In genomic region chr9:124040935-124041816, GRCh38 we compare ENCODE assay signal across 8 cellular contexts. TPM values are rescaled to one million over a fixed set of nuclear protein-coding genes. Genes with fewer than 3 reads are reported as not detected.
DNase-seq lines count a peak whose midpoint lies in the region; ATAC-seq and TF ChIP-seq lines count a peak whose summit lies in the region.

No MANE protein-coding gene starts in this region.

- H3K4me1 ChIP-seq in duodenal mucosa (ENCODE audit: control insufficient read depth in 1 of 2, insufficient read depth in 2 of 2, low read length in 2 of 2) (peaks cover 5 to 7% of the 10 kb centered on the region in 2 donors), mesodermal cell (ENCODE audit: control insufficient read depth, insufficient read depth, low read length, poor library complexity, severe bottlenecking) (peaks cover 8% of the 10 kb centered on the region), suprapubic skin (peaks cover 36% of the 10 kb centered on the region)

- H3K27ac ChIP-seq in WERI-Rb-1, result peak overlapping the region; percentile 40
- no peak overlapping the region for H3K27ac ChIP-seq in duodenal mucosa (ENCODE audit: low read depth, low read length)
- no peak overlapping the region for H3K27ac ChIP-seq in mesodermal cell (ENCODE audit: low read depth, low read length, severe bottlenecking)
- H3K27ac ChIP-seq in suprapubic skin, result peak overlapping the region; percentile 36

- 15 to 19% methylated on average over 42 to 49 of the region's 55 CpGs for WGBS in mesodermal cell (ENCODE audit: insufficient coverage in 2 of 2), 2 experiments
- WGBS in suprapubic skin, result 18% methylated on average over 9 of the region's 55 CpGs

- no peak for TF ChIP-seq POLR2A in suprapubic skin (IDR thresholded peaks at IDR 0.05)

- no peak overlapping the region for H3K9ac ChIP-seq in duodenal mucosa (ENCODE audit: low read depth in 1 of 2, low read length in 2 of 2)

- TF ChIP-seq CTCF in WERI-Rb-1 (IDR thresholded peaks at IDR 0.05; ENCODE audit: low read depth, low read length), result peak; percentile 98
- peak; percentile 57 to 94 for TF ChIP-seq CTCF in suprapubic skin (IDR thresholded peaks at IDR 0.05)

- peak; percentile 72 for DNase-seq in CD1c-positive myeloid dendritic cell (ENCODE audit: extremely low spot score)
- DNase-seq in WERI-Rb-1, result peak; percentile 76
- no peak for DNase-seq in suprapubic skin (ENCODE audit: low spot score in 2 of 2)

- H3K9me3 ChIP-seq in WERI-Rb-1 (ENCODE audit: severe bottlenecking), result no peaks in the 10 kb centered on the region
- no peaks in the 10 kb centered on the region for H3K9me3 ChIP-seq in duodenal mucosa (ENCODE audit: control insufficient read depth in 1 of 2, low read length in 2 of 2)
- no peaks in the 10 kb centered on the region for H3K9me3 ChIP-seq in mesodermal cell (ENCODE audit: control insufficient read depth, low read length)
- no peaks in the 10 kb centered on the region for H3K9me3 ChIP-seq in suprapubic skin

- H3K36me3 ChIP-seq in WERI-Rb-1 (no peaks in the 10 kb centered on the region), duodenal mucosa (ENCODE audit: control insufficient read depth in 1 of 2, insufficient read depth in 2 of 2, low read length in 2 of 2) (no peaks in the 10 kb centered on the region), mesodermal cell (ENCODE audit: control insufficient read depth, insufficient read depth, low read length) (no peaks in the 10 kb centered on the region), suprapubic skin (no peaks in the 10 kb centered on the region)

- no peaks in the 10 kb centered on the region for H3K27me3 ChIP-seq in WERI-Rb-1 (ENCODE audit: insufficient read depth, low read depth, severe bottlenecking)
- H3K27me3 ChIP-seq in duodenal mucosa (ENCODE audit: control insufficient read depth in 1 of 2, insufficient read depth in 2 of 2, low read length in 2 of 2), result peaks cover 48 to 68% of the 10 kb centered on the region in 2 donors
- peaks cover 74% of the 10 kb centered on the region for H3K27me3 ChIP-seq in suprapubic skin

- TF ChIP-seq EP300 in suprapubic skin (IDR thresholded peaks at IDR 0.05), result no peak

- H3K4me3 ChIP-seq in WERI-Rb-1 (ENCODE audit: low read depth, low read length), result peak overlapping the region; percentile 54
- peak overlapping the region; percentile 31 to 50 for H3K4me3 ChIP-seq in duodenal mucosa (ENCODE audit: low read depth in 1 of 2, low read length in 2 of 2)
- peak overlapping the region; percentile 33 for H3K4me3 ChIP-seq in mesodermal cell (ENCODE audit: extremely low read depth, insufficient read depth, low read length, poor library complexity, severe bottlenecking)
- H3K4me3 ChIP-seq in suprapubic skin, result peak overlapping the region; percentile 42

- peak; percentile 48 for ATAC-seq in HG02759 (IDR thresholded peaks at IDR 0.05; ENCODE audit: unreplicated experiment)
- no peak for ATAC-seq in HG03565 (IDR thresholded peaks at IDR 0.05; ENCODE audit: unreplicated experiment)
- no peak for ATAC-seq in GM19463 (IDR thresholded peaks at IDR 0.05; ENCODE audit: unreplicated experiment)

RNA-seq across cellular contexts. Expression of gene LHX2, which starts 29.6 kb away (rescaled TPM):
- polyA plus RNA-seq in mesodermal cell (2013, experiment 1 of 2), result 0.74 TPM
- 0.40 TPM for polyA plus RNA-seq in mesodermal cell (2013, experiment 2 of 2)
- total RNA-seq in suprapubic skin, result 10 to 100 TPM in 3 of 4 donors, 1 to 10 TPM in 1; 1.7 to 20.6 (median 11.6) TPM

Comparison
In these comparisons a context has a peak if more than half of its experiments do, and no peak if none do; other contexts are left out.
1. DNase-seq: peak in CD1c-positive myeloid dendritic cell (single experiment) and WERI-Rb-1 (single experiment); none in suprapubic skin (0 of 2).
2. H3K27ac ChIP-seq: peak in WERI-Rb-1 (single experiment) and suprapubic skin (single experiment); none in duodenal mucosa (single experiment) and mesodermal cell (single experiment).
3. Peak in every context shown above with its lines, with median percentiles within 50 percentile points of each other: H3K4me3 ChIP-seq.